16 cellular contexts compared by ENCODE assay signal in the genomic region with DNA sequence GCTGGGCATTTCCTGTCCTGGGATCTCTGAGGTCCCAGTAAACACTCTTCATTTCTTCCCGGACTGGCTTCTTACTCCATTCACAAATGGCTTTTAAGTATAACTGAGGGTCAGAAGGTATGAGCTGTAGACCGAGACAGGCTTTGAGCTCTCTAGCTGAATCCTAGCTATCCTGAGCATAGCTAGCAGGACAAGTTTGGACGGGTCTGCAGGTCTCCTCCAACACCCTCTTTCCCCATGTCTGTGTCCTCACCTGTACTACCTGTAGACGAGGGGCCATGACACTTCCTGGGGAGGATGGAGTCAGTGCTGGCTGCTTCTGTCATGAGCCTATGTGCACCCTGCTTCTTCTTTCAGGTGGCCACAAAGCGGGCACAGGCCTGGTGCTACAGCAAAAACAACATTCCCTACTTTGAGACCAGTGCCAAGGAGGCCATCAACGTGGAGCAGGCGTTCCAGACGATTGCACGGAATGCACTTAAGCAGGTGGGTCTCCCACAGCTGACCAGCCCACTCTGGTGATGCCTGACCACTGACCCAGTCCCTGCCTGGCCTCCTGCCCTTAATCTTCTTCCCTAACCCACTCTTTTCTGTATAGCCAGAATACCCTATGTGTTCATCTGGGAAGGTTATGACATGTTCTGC.
DNase-seq lines count a peak whose midpoint lies in the region; ATAC-seq, FAIRE-seq and TF ChIP-seq lines count a peak whose summit lies in the region.
"Had no signal": no experiment of that assay in that cellular context is flagged by ENCODE, and none has a peak within 500 bp of the region (broad histone marks: within the 10 kb centered on the region; RNA-seq: fewer than 3 reads in every experiment).

No MANE protein-coding gene starts in this region.

- WGBS in heart left ventricle, 4 donors = 84 to 86% (median 86%) methylated on average over 9 of the region's 9 CpGs

- no peaks in the 10 kb centered on the region for H3K27me3 Mint-ChIP-seq in activated T-helper 1 cell treated with anti-CD3 and anti-CD28 coated beads, Interleukin-12 subunit alpha, Interleukin-12 subunit beta, Interleukin-2, Interleukin-4 antibody, amounts not matched to agents 30 ng/mL and 10 ng/mL and 1 ng/mL, durations not matched to agents 14 hours and 24 hours and 36 hours (ENCODE audit: insufficient read depth)
- no peaks in the 10 kb centered on the region for H3K27me3 Mint-ChIP-seq in progenitor cell of endocrine pancreas
- H3K27me3 Mint-ChIP-seq: activated B cell treated with CpG ODN at 0.5 μM for 24 hours had no signal

- intact Hi-C loops in heart left ventricle (cut with DNase I) = no loop called here
- intact Hi-C loops in Right ventricle myocardium superior (cut with DNase I) = no loop called here
- intact Hi-C loops in activated T-helper 1 cell treated with anti-CD3 and anti-CD28 coated beads, Interleukin-12 subunit alpha, Interleukin-12 subunit beta, Interleukin-2, Interleukin-4 antibody, amounts not matched to agents 30 ng/mL and 10 ng/mL and 1 ng/mL, durations not matched to agents 14 hours and 24 hours and 36 hours (cut with micrococcal nuclease) = loop anchor here (10.0 kb wide), 2 partner anchors 507 to 637 kb away; a partner anchor contains a TSS

- no peak for TF ChIP-seq CTCF in heart left ventricle (IDR thresholded peaks at IDR 0.05)
- no peak for TF ChIP-seq CTCF in keratinocyte (optimal IDR thresholded peaks at IDR 0.05 in 1 of 3, IDR thresholded peaks at IDR 0.05 in 1 of 3, conservative IDR thresholded peaks at IDR 0.05 in 1 of 3; ENCODE audit: extremely low read depth in 1 of 3, insufficient read depth in 2 of 3, low read length in 3 of 3)
- TF ChIP-seq CTCF in progenitor cell of endocrine pancreas (IDR thresholded peaks at IDR 0.05; ENCODE audit: unreplicated experiment) = no peak

- peaks cover 0 to 67% (median 55%) of the 10 kb centered on the region in 9 donors for H3K36me3 ChIP-seq in heart left ventricle
- H3K36me3 ChIP-seq in keratinocyte (ENCODE audit: control insufficient read depth in 2 of 2, extremely low read depth in 1 of 2, insufficient read depth in 2 of 2, low read length in 2 of 2) = peaks cover 22 to 45% of the 10 kb centered on the region in 2 experiments
- peaks cover 0 to 58% (median 42%) of the 10 kb centered on the region in 5 donors for H3K36me3 ChIP-seq in subcutaneous abdominal adipose tissue (ENCODE audit: control insufficient read depth in 5 of 5, insufficient read depth in 5 of 5, low read length in 5 of 5)

- no peak overlapping the region for H3K9ac ChIP-seq in keratinocyte (ENCODE audit: control insufficient read depth, extremely low read depth, insufficient read depth, low read length)
- H3K9ac ChIP-seq in subcutaneous abdominal adipose tissue (ENCODE audit: low read length in 5 of 5) = no peak overlapping the region

- H3K79me2 ChIP-seq in keratinocyte (ENCODE audit: control insufficient read depth, insufficient read depth, low read length) = peaks cover 38% of the 10 kb centered on the region

- peaks cover 51% of the 10 kb centered on the region for H3K4me1 Mint-ChIP-seq in activated T-helper 1 cell treated with anti-CD3 and anti-CD28 coated beads, Interleukin-12 subunit alpha, Interleukin-12 subunit beta, Interleukin-2, Interleukin-4 antibody, amounts not matched to agents 30 ng/mL and 10 ng/mL and 1 ng/mL, durations not matched to agents 14 hours and 24 hours and 36 hours (ENCODE audit: low read depth)
- H3K4me1 Mint-ChIP-seq in progenitor cell of endocrine pancreas (ENCODE audit: low read depth) = peaks cover 4% of the 10 kb centered on the region

- peak overlapping the region; percentile 65 for H3K27ac Mint-ChIP-seq in activated T-helper 1 cell treated with anti-CD3 and anti-CD28 coated beads, Interleukin-12 subunit alpha, Interleukin-12 subunit beta, Interleukin-2, Interleukin-4 antibody, amounts not matched to agents 30 ng/mL and 10 ng/mL and 1 ng/mL, durations not matched to agents 14 hours and 24 hours and 36 hours
- H3K27ac Mint-ChIP-seq in progenitor cell of endocrine pancreas = no peak overlapping the region

- no peak overlapping the region for H3K4me3 ChIP-seq in heart left ventricle
- no peak overlapping the region for H3K4me3 ChIP-seq in keratinocyte (ENCODE audit: control insufficient read depth in 2 of 3, extremely low read depth in 1 of 3, insufficient read depth in 2 of 3, low read depth in 1 of 3, low read length in 3 of 3)
- no peak overlapping the region for H3K4me3 ChIP-seq in subcutaneous abdominal adipose tissue (ENCODE audit: low read depth in 1 of 5, low read length in 5 of 5)
- H3K4me3 ChIP-seq: coronary artery had no signal

- ATAC-seq in heart left ventricle = no peak
- no peak for ATAC-seq in Right ventricle myocardium superior (ENCODE audit: poor library complexity)
- no peak for ATAC-seq in GM21447 (IDR thresholded peaks at IDR 0.05; ENCODE audit: unreplicated experiment)
- ATAC-seq: PC-3 had no signal

- dilution Hi-C loops in keratinocyte (cut with MboI; ENCODE audit: extremely low pct_ligation_motif_present, low sequenced_read_pairs) = no loop called here

- H4K20me1 ChIP-seq in keratinocyte (ENCODE audit: control insufficient read depth, extremely low read depth, insufficient read depth, low read length) = peaks cover 11% of the 10 kb centered on the region

- no peak for FAIRE-seq in keratinocyte (lab: Jason Lieb, UNC)
- FAIRE-seq: islet of Langerhans had no signal

- no peaks in the 10 kb centered on the region for H3K9me3 ChIP-seq in heart left ventricle
- no peaks in the 10 kb centered on the region for H3K9me3 ChIP-seq in keratinocyte (ENCODE audit: control insufficient read depth, low read depth, low read length)
- no peaks in the 10 kb centered on the region for H3K9me3 ChIP-seq in subcutaneous abdominal adipose tissue (ENCODE audit: control insufficient read depth in 5 of 5, low read length in 5 of 5)

- H3K9me3 Mint-ChIP-seq in activated T-helper 1 cell treated with anti-CD3 and anti-CD28 coated beads, Interleukin-12 subunit alpha, Interleukin-12 subunit beta, Interleukin-2, Interleukin-4 antibody, amounts not matched to agents 30 ng/mL and 10 ng/mL and 1 ng/mL, durations not matched to agents 14 hours and 24 hours and 36 hours = no peaks in the 10 kb centered on the region
- H3K9me3 Mint-ChIP-seq in progenitor cell of endocrine pancreas (ENCODE audit: low read depth) = no peaks in the 10 kb centered on the region
- H3K9me3 Mint-ChIP-seq: activated B cell treated with CpG ODN at 0.5 μM for 24 hours had no signal

- H3K9me1 ChIP-seq in keratinocyte (ENCODE audit: control insufficient read depth, extremely low read depth, insufficient read depth, low read length) = peaks cover 15% of the 10 kb centered on the region

- H3K27me3 ChIP-seq in heart left ventricle = no peaks in the 10 kb centered on the region
- H3K27me3 ChIP-seq in keratinocyte (ENCODE audit: control insufficient read depth, extremely low read depth, insufficient read depth, low read length) = no peaks in the 10 kb centered on the region
- H3K27me3 ChIP-seq in subcutaneous abdominal adipose tissue (ENCODE audit: control insufficient read depth in 5 of 5, insufficient read depth in 4 of 5, low read length in 5 of 5) = no peaks in the 10 kb centered on the region

- DNase-seq in heart left ventricle = no peak
- DNase-seq in Right ventricle myocardium superior = no peak
- DNase-seq in activated T-helper 1 cell treated with anti-CD3 and anti-CD28 coated beads, Interleukin-12 subunit alpha, Interleukin-12 subunit beta, Interleukin-2, Interleukin-4 antibody, amounts not matched to agents 30 ng/mL and 10 ng/mL and 1 ng/mL, durations not matched to agents 14 hours and 24 hours and 36 hours (ENCODE audit: low spot score) = no peak
- no peak for DNase-seq in keratinocyte (ENCODE audit: low read depth, low spot score)
- no peak for DNase-seq in progenitor cell of endocrine pancreas (ENCODE audit: low spot score, unreplicated experiment)
- no peak for DNase-seq in NCI-H2107 (lab: John Stamatoyannopoulos, UW)
- DNase-seq: activated B cell treated with CpG ODN at 0.5 μM for 24 hours, amygdala, DMS 273 treated with DMSO at 0.1 percent for 48 hours, erythroblast, NCI-H2029 treated with DMSO at 0.1 percent for 48 hours, PC-3 had no signal

- H3K4me1 ChIP-seq in heart left ventricle (peaks cover 0 to 89% (median 66%) of the 10 kb centered on the region in 12 donors), keratinocyte (ENCODE audit: control insufficient read depth, extremely low read depth, insufficient read depth, low read length) (peaks cover 43% of the 10 kb centered on the region), subcutaneous abdominal adipose tissue (ENCODE audit: control insufficient read depth in 5 of 5, insufficient read depth in 5 of 5, low read length in 5 of 5) (peaks cover 11 to 30% (median 24%) of the 10 kb centered on the region in 5 donors)

- no peak for TF ChIP-seq POLR2A in heart left ventricle (IDR thresholded peaks at IDR 0.05)

- peak overlapping the region in 9 of 12 donors; percentile 7 to 91 (median 73) for H3K27ac ChIP-seq in heart left ventricle
- H3K27ac ChIP-seq in keratinocyte (ENCODE audit: control insufficient read depth, insufficient read depth, low read length) = peak overlapping the region; percentile 28
- H3K27ac ChIP-seq in subcutaneous abdominal adipose tissue (ENCODE audit: low read depth, low read length) = peak overlapping the region; percentile 28
- H3K27ac ChIP-seq: coronary artery had no signal

- no peak overlapping the region for H3K4me3 Mint-ChIP-seq in activated T-helper 1 cell treated with anti-CD3 and anti-CD28 coated beads, Interleukin-12 subunit alpha, Interleukin-12 subunit beta, Interleukin-2, Interleukin-4 antibody, amounts not matched to agents 30 ng/mL and 10 ng/mL and 1 ng/mL, durations not matched to agents 14 hours and 24 hours and 36 hours
- no peak overlapping the region for H3K4me3 Mint-ChIP-seq in progenitor cell of endocrine pancreas (ENCODE audit: low read depth)
- H3K4me3 Mint-ChIP-seq: activated B cell treated with CpG ODN at 0.5 μM for 24 hours had no signal

- H2AFZ ChIP-seq in keratinocyte (ENCODE audit: control insufficient read depth, low read length) = no peak overlapping the region

- peaks cover 40% of the 10 kb centered on the region for H3K36me3 Mint-ChIP-seq in activated T-helper 1 cell treated with anti-CD3 and anti-CD28 coated beads, Interleukin-12 subunit alpha, Interleukin-12 subunit beta, Interleukin-2, Interleukin-4 antibody, amounts not matched to agents 30 ng/mL and 10 ng/mL and 1 ng/mL, durations not matched to agents 14 hours and 24 hours and 36 hours (ENCODE audit: low read depth)
- peaks cover 20% of the 10 kb centered on the region for H3K36me3 Mint-ChIP-seq in progenitor cell of endocrine pancreas (ENCODE audit: insufficient read depth)

- H3K4me2 ChIP-seq in keratinocyte (ENCODE audit: control insufficient read depth, extremely low read depth, insufficient read depth, low read depth, low read length) = peak overlapping the region; percentile 20
